In the genomic region with DNA sequence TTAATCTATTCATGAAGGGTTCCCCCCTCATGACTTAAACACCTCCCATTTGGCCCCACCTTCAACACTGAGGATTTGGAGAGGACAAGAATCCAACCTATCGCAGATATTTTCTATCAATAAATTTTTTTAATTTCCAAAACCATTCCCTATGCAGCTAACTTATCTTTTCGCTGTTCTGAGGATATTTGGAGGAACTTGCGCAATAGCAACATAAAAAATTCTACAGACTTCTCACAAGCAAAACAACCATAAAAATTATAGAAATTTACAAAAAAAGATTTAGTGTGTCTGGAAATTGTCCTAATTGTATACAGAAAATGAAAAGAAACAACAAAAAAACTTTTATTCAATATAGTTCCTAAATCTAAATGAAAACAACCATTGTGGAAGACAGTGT, we compare ENCODE assay signal across 36 cellular contexts.
"Had no signal": no experiment of that assay in that cellular context is flagged by ENCODE, and none has a peak within 500 bp of the region (broad histone marks: within the 10 kb centered on the region; RNA-seq: fewer than 3 reads in every experiment).

No MANE protein-coding gene starts in this region.

- DNase-seq: activated B cell treated with CpG ODN at 0.5 μM for 24 hours; activated CD4-positive, alpha-beta memory T cell treated with anti-CD3 and anti-CD28 coated beads for 36 hours; activated CD4-positive, alpha-beta T cell treated with anti-CD3 and anti-CD28 coated beads for 4 hours; activated CD4-positive, alpha-beta T cell treated with anti-CD3 and anti-CD28 coated beads, Interleukin-2, amount 10 ng/mL, durations not matched to agents 24 days and 14 days; activated CD4-positive, alpha-beta T cell treated with anti-CD3 and anti-CD28 coated beads, Interleukin-2, amount 50 U/mL, for 1 hour; activated CD4-positive, alpha-beta T cell treated with anti-CD3 and anti-CD28 coated beads, Interleukin-2, amount 50 U/mL, for 4 hours; activated CD4-positive, CD25-positive, alpha-beta regulatory T cell treated with anti-CD3 and anti-CD28 coated beads, Interleukin-2, amount 50 U/mL, for 72 hours; activated CD8-positive, alpha-beta memory T cell treated with anti-CD3 and anti-CD28 coated beads, Interleukin-2, amount 50 U/mL, for 4 hours; activated CD8-positive, alpha-beta T cell treated with anti-CD3 and anti-CD28 coated beads for 36 hours; activated effector memory CD4-positive, alpha-beta T cell treated with anti-CD3 and anti-CD28 coated beads, Interleukin-2, amount 50 U/mL, for 16 hours; activated gamma-delta T cell treated with Interleukin-2 at 50 U/mL for 16 hours; activated naive CD4-positive, alpha-beta T cell; activated naive CD4-positive, alpha-beta T cell treated with anti-CD3 and anti-CD28 coated beads for 36 hours; activated naive CD4-positive, alpha-beta T cell treated with anti-CD3 and anti-CD28 coated beads, Interleukin-2, amount 50 U/mL, for 16 hours; activated naive CD8-positive, alpha-beta T cell treated with anti-CD3 and anti-CD28 coated beads for 36 hours; activated T-cell treated with anti-CD3 and anti-CD28 coated beads for 4 hours; activated T-cell treated with anti-CD3 and anti-CD28 coated beads, Interleukin-2, amount 50 U/mL, for 1 hour; activated T-cell treated with anti-CD3 and anti-CD28 coated beads, Interleukin-2, amount 50 U/mL, for 4 hours; activated T-cell treated with anti-CD3 and anti-CD28 coated beads, Interleukin-2, amount 50 U/mL, for 72 hours; adrenal gland; amniotic stem cell; aorta; body of pancreas; brain microvascular endothelial cell; central memory CD4-positive, alpha-beta T cell; T-helper 1 cell; T-helper 2 cell; T-helper 9 cell had no signal

- H3K4me1 ChIP-seq: adrenal gland, body of pancreas, breast epithelium had no signal

- ATAC-seq: activated CD8-positive, alpha-beta T cell treated with anti-CD3 and anti-CD28 coated beads for 36 hours; activated naive CD4-positive, alpha-beta T cell treated with anti-CD3 and anti-CD28 coated beads, Interleukin-2, amount 50 U/mL, for 72 hours; activated T-cell treated with anti-CD3 and anti-CD28 coated beads, Interleukin-2, amount 50 U/mL, for 4 hours; activated T-cell treated with anti-CD3 and anti-CD28 coated beads, Interleukin-2, amount 50 U/mL, for 72 hours; activated T-helper 17 cell treated with anti-CD3 and anti-CD28 coated beads, Interleukin-2, amount 50 U/mL, for 72 hours; body of pancreas had no signal

- H3K9me3 ChIP-seq: adrenal gland, body of pancreas had no signal

- H3K27ac ChIP-seq: adrenal gland, body of pancreas, brain microvascular endothelial cell, breast epithelium, VCaP had no signal

- H3K27me3 ChIP-seq: adrenal gland, body of pancreas, brain microvascular endothelial cell, breast epithelium had no signal

- H3K36me3 Mint-ChIP-seq: activated CD4-positive, alpha-beta memory T cell treated with anti-CD3 and anti-CD28 coated beads for 36 hours; activated naive CD8-positive, alpha-beta T cell treated with anti-CD3 and anti-CD28 coated beads for 36 hours had no signal

- H3K4me3 ChIP-seq: adrenal gland, body of pancreas, breast epithelium had no signal

- H3K36me3 ChIP-seq: adrenal gland, brain microvascular endothelial cell, breast epithelium had no signal

- FAIRE-seq: astrocyte had no signal

- H3K4me3 Mint-ChIP-seq: activated B cell treated with CpG ODN at 0.5 μM for 24 hours; activated CD4-positive, alpha-beta memory T cell treated with anti-CD3 and anti-CD28 coated beads for 36 hours; activated CD4-positive, alpha-beta T cell treated with anti-CD3 and anti-CD28 coated beads, Interleukin-2, amount 10 ng/mL, durations not matched to agents 24 days and 14 days; activated CD8-positive, alpha-beta T cell treated with anti-CD3 and anti-CD28 coated beads for 36 hours; activated naive CD4-positive, alpha-beta T cell treated with anti-CD3 and anti-CD28 coated beads for 36 hours; activated naive CD8-positive, alpha-beta T cell treated with anti-CD3 and anti-CD28 coated beads for 36 hours; activated T-cell treated with anti-CD3 and anti-CD28 coated beads, Interleukin-2, amount 50 U/mL, for 4 hours; activated T-cell treated with anti-CD3 and anti-CD28 coated beads, Interleukin-2, amount 50 U/mL, for 72 hours; activated T-helper 1 cell treated with anti-CD3 and anti-CD28 coated beads, Interleukin-12 subunit alpha, Interleukin-12 subunit beta, Interleukin-2, Interleukin-4 antibody, amounts not matched to agents 30 ng/mL and 10 ng/mL and 1 ng/mL, durations not matched to agents 14 hours and 24 hours and 36 hours; activated T-helper 17 cell treated with anti-CD3 and anti-CD28 coated beads, Interleukin-2, amount 50 U/mL, for 72 hours; T-helper 1 cell treated with Interleukin-12 subunit alpha and Interleukin-12 subunit beta and Interleukin-4 antibody, amounts not matched to agents 30 μg/mL and 1 μg/mL, for 36 hours; T-helper 2 cell treated with Interferon-gamma antibody and Interleukin-4, amounts not matched to agents 5 μg/mL and 100 μg/mL, for 36 hours had no signal

- H3K4me1 Mint-ChIP-seq: activated B cell treated with CpG ODN at 0.5 μM for 24 hours; activated CD4-positive, alpha-beta T cell treated with anti-CD3 and anti-CD28 coated beads, Interleukin-2, amount 10 ng/mL, durations not matched to agents 24 days and 14 days; activated naive CD8-positive, alpha-beta T cell treated with anti-CD3 and anti-CD28 coated beads for 36 hours; activated T-helper 17 cell treated with anti-CD3 and anti-CD28 coated beads, Interleukin-2, amount 50 U/mL, for 72 hours had no signal

- H3K27ac Mint-ChIP-seq: activated B cell treated with CpG ODN at 0.5 μM for 24 hours; activated CD4-positive, alpha-beta memory T cell treated with anti-CD3 and anti-CD28 coated beads for 36 hours; activated CD4-positive, alpha-beta T cell treated with anti-CD3 and anti-CD28 coated beads, Interleukin-2, amount 10 ng/mL, durations not matched to agents 24 days and 14 days; activated CD8-positive, alpha-beta T cell treated with anti-CD3 and anti-CD28 coated beads for 36 hours; activated naive CD4-positive, alpha-beta T cell treated with anti-CD3 and anti-CD28 coated beads for 36 hours; activated naive CD4-positive, alpha-beta T cell treated with anti-CD3 and anti-CD28 coated beads, Interleukin-2, amount 50 U/mL, for 72 hours; activated naive CD8-positive, alpha-beta T cell treated with anti-CD3 and anti-CD28 coated beads for 36 hours; activated T-cell treated with anti-CD3 and anti-CD28 coated beads, Interleukin-2, amount 50 U/mL, for 72 hours; activated T-helper 1 cell treated with anti-CD3 and anti-CD28 coated beads, Interleukin-12 subunit alpha, Interleukin-12 subunit beta, Interleukin-2, Interleukin-4 antibody, amounts not matched to agents 30 ng/mL and 10 ng/mL and 1 ng/mL, durations not matched to agents 14 hours and 24 hours and 36 hours; activated T-helper 17 cell treated with anti-CD3 and anti-CD28 coated beads, Interleukin-2, amount 50 U/mL, for 72 hours; T-helper 1 cell treated with Interleukin-12 subunit alpha and Interleukin-12 subunit beta and Interleukin-4 antibody, amounts not matched to agents 30 μg/mL and 1 μg/mL, for 36 hours; T-helper 2 cell treated with Interferon-gamma antibody and Interleukin-4, amounts not matched to agents 5 μg/mL and 100 μg/mL, for 36 hours had no signal

- H3K27me3 Mint-ChIP-seq: activated B cell treated with CpG ODN at 0.5 μM for 24 hours; activated CD4-positive, alpha-beta memory T cell treated with anti-CD3 and anti-CD28 coated beads for 36 hours; activated CD4-positive, alpha-beta T cell treated with anti-CD3 and anti-CD28 coated beads, Interleukin-2, amount 10 ng/mL, durations not matched to agents 24 days and 14 days; activated CD8-positive, alpha-beta T cell treated with anti-CD3 and anti-CD28 coated beads for 36 hours; activated naive CD8-positive, alpha-beta T cell treated with anti-CD3 and anti-CD28 coated beads for 36 hours; activated T-helper 17 cell treated with anti-CD3 and anti-CD28 coated beads, Interleukin-2, amount 50 U/mL, for 72 hours had no signal
